ENCODE assay signal across 8 cellular contexts in genomic region chr15:101980206-101980910, GRCh38.
DNase-seq lines count a peak whose midpoint lies in the region; ATAC-seq and TF ChIP-seq lines count a peak whose summit lies in the region.
"Not testable (repeated sequence)": the region's sequence is repeated elsewhere in the genome, so short reads cannot be mapped to it uniquely, and the experiment has no call there.

No MANE protein-coding gene starts in this region.

- H3K9me3 ChIP-seq in A673 (ENCODE audit: low read depth, low read length, poor library complexity, severe bottlenecking); Peyer's patch; lower lobe of right lung; spleen: not testable (repeated sequence)

- not testable (repeated sequence) for H3K27ac Mint-ChIP-seq in activated CD4-positive, alpha-beta T cell treated with anti-CD3 and anti-CD28 coated beads, Interleukin-2, amount 10 ng/mL, durations not matched to agents 24 days and 14 days

- intact Hi-C loops in A673 (cut with micrococcal nuclease; ENCODE audit: unreplicated experiment); activated CD4-positive, alpha-beta T cell treated with anti-CD3 and anti-CD28 coated beads, Interleukin-2, amount 10 ng/mL, durations not matched to agents 24 days and 14 days (cut with micrococcal nuclease); lower lobe of right lung (cut with DNase I); spleen (cut with DNase I; ENCODE audit: low total_unique reads): not testable (repeated sequence)

- not testable (repeated sequence) for H3K9me3 Mint-ChIP-seq in activated CD4-positive, alpha-beta T cell treated with anti-CD3 and anti-CD28 coated beads, Interleukin-2, amount 10 ng/mL, durations not matched to agents 24 days and 14 days

- CTCF ChIA-PET in A673 (lab: Charles Lee), result not testable (repeated sequence)

- BruUV-seq in A673 (replicated peaks; lab: Mats Ljungman, UMichigan), result not testable (repeated sequence)

- not testable (repeated sequence) for H3K36me3 Mint-ChIP-seq in activated CD4-positive, alpha-beta T cell treated with anti-CD3 and anti-CD28 coated beads, Interleukin-2, amount 10 ng/mL, durations not matched to agents 24 days and 14 days (ENCODE audit: low read depth)

- not testable (repeated sequence) for H3K27ac ChIP-seq in A673 (ENCODE audit: low read depth, low read length, poor library complexity, severe bottlenecking); Peyer's patch; lower lobe of right lung; spleen

- H3K27me3 ChIP-seq in A673 (replicated peaks; ENCODE audit: insufficient read depth, low read depth, low read length, poor library complexity); Peyer's patch; lower lobe of right lung (ENCODE audit: low read depth); spleen (replicated peaks in 1 of 7): not testable (repeated sequence)

- TF ChIP-seq POLR2A in Peyer's patch (IDR thresholded peaks at IDR 0.05); spleen (IDR thresholded peaks at IDR 0.05): not testable (repeated sequence)

- not testable (repeated sequence) for H3K4me1 ChIP-seq in A673 (ENCODE audit: insufficient read depth, low read length, poor library complexity, severe bottlenecking); Peyer's patch; lower lobe of right lung; spleen

- peak; percentile 57 for DNase-seq in A673 (ENCODE audit: low spot score)
- peak; percentile 13 for DNase-seq in GM19240 (ENCODE audit: insufficient read length, low spot score)
- DNase-seq in Peyer's patch, result peak in 2 of 3 donors; percentile 20 to 44
- peak; percentile 76 for DNase-seq in activated CD4-positive, alpha-beta T cell treated with anti-CD3 and anti-CD28 coated beads, Interleukin-2, amount 10 ng/mL, durations not matched to agents 24 days and 14 days
- DNase-seq in astrocyte of the hippocampus (ENCODE audit: low read depth, low spot score), result peak; percentile 23
- DNase-seq in fibroblast of mammary gland (ENCODE audit: low read depth), result peak; percentile 11
- peak; percentile 58 for DNase-seq in lower lobe of right lung
- DNase-seq in spleen, result peak; percentile 84

- H3K4me1 Mint-ChIP-seq in activated CD4-positive, alpha-beta T cell treated with anti-CD3 and anti-CD28 coated beads, Interleukin-2, amount 10 ng/mL, durations not matched to agents 24 days and 14 days, result not testable (repeated sequence)

- not testable (repeated sequence) for H3K36me3 ChIP-seq in A673 (ENCODE audit: insufficient read depth, low read length, poor library complexity, severe bottlenecking); Peyer's patch; lower lobe of right lung; spleen

- not testable (repeated sequence) for H3K27me3 Mint-ChIP-seq in activated CD4-positive, alpha-beta T cell treated with anti-CD3 and anti-CD28 coated beads, Interleukin-2, amount 10 ng/mL, durations not matched to agents 24 days and 14 days

- H3K4me3 Mint-ChIP-seq in activated CD4-positive, alpha-beta T cell treated with anti-CD3 and anti-CD28 coated beads, Interleukin-2, amount 10 ng/mL, durations not matched to agents 24 days and 14 days, result not testable (repeated sequence)

- not testable (repeated sequence) for TF ChIP-seq CTCF in A673 (conservative IDR thresholded peaks at IDR 0.05; ENCODE audit: low read depth, low read length); Peyer's patch (IDR thresholded peaks at IDR 0.05); fibroblast of mammary gland (conservative IDR thresholded peaks at IDR 0.05; ENCODE audit: control insufficient read depth, insufficient read depth, low read depth, low read length); lower lobe of right lung (IDR thresholded peaks at IDR 0.05); spleen (IDR thresholded peaks at IDR 0.05 in 8 of 11, conservative IDR thresholded peaks at IDR 0.05 in 3 of 11)

- not testable (repeated sequence) for H3K4me3 ChIP-seq in A673 (ENCODE audit: low read depth, low read length, poor library complexity, severe bottlenecking); Peyer's patch; fibroblast of mammary gland (ENCODE audit: control insufficient read depth, low read depth, low read length); lower lobe of right lung; spleen

- peak; percentile 61 to 79 for ATAC-seq in lower lobe of right lung

- POLR2A ChIA-PET in A673 (lab: Charles Lee; ENCODE audit: low non-redundant PET), result not testable (repeated sequence)

- WGBS in spleen, 5 donors, result 78 to 86% (median 84%) methylated on average over 36 to 53 of the region's 53 CpGs

Comparison
In these comparisons a context has a peak if more than half of its experiments do, and no peak if none do; other contexts are left out.
1. DNase-seq: peak in every context shown above with its lines; median percentile 84 in spleen; 76 in activated CD4-positive, alpha-beta T cell treated with anti-CD3 and anti-CD28 coated beads, Interleukin-2, amount 10 ng/mL, durations not matched to agents 24 days and 14 days; 58 in lower lobe of right lung; 57 in A673; 32 in Peyer's patch; 23 in astrocyte of the hippocampus; 13 in GM19240; 11 in fibroblast of mammary gland.